Comparison of ENCODE assay signal across 16 cellular contexts in the genomic region with DNA sequence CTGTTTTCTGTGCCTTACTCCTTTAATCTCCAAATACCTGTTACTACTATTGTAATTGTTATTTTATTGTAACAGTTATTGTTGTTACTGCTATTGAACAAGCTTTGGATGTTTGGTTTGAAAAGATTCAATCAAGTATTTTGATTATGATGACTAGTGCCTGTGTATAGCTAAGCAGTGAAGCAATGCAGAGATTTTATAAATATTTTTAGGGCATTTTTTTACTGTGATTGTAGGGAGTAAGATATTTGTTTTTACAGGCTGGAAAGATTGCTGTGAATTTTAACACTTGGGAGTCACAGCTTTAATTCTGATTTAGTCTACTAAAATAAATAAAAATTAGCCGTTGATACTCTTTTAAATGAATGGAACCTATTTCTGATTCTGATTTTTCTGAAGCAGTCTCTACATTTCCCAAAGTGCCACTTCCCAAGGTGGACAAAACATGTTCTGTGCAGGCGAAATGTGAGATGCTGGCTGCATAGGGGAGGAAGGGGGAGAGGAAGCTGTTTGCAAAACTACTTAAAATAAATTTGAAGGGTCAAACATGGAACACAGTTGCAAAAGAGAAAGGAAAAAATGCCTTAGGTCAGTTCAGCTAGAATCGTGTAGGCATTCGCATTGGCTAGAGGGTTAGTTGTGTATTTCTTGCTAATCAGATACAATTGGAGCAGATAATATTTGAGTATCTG. TPM values are rescaled to one million over a fixed set of nuclear protein-coding genes. Genes with fewer than 3 reads are reported as not detected.
DNase-seq lines count a peak whose midpoint lies in the region; ATAC-seq and TF ChIP-seq lines count a peak whose summit lies in the region.
"Had no signal": no experiment of that assay in that cellular context is flagged by ENCODE, and none has a peak within 500 bp of the region (broad histone marks: within the 10 kb centered on the region; RNA-seq: fewer than 3 reads in every experiment).

No MANE protein-coding gene starts in this region.

- H3K27ac ChIP-seq in hepatocyte (no peak overlapping the region), trophoblast cell (ENCODE audit: low read depth, low read length) (no peak overlapping the region)
- H3K27ac ChIP-seq: pancreas, tibial artery had no signal

- no peak overlapping the region for H2BK12ac ChIP-seq in trophoblast cell (ENCODE audit: low read length)

- WGBS in hepatocyte (ENCODE audit: low lambda C conversion rate, missing lambda C conversion rate), result 48% methylated on average over 4 of the region's 4 CpGs
- WGBS in trophoblast cell (ENCODE audit: extremely low coverage, insufficient coverage, insufficient read length), result no CpG with 5 or more reads among the region's 4 CpGs

- H2AFZ ChIP-seq in hepatocyte (no peak overlapping the region), trophoblast cell (ENCODE audit: insufficient read depth, low read length, poor library complexity) (no peak overlapping the region)

- no peak overlapping the region for H3K4me3 ChIP-seq in hepatocyte
- no peak overlapping the region for H3K4me3 ChIP-seq in trophoblast cell (ENCODE audit: low read depth, low read length)
- no peak overlapping the region for H3K4me3 ChIP-seq in mucosa of descending colon
- H3K4me3 ChIP-seq: pancreas had no signal

- H4K20me1 ChIP-seq in hepatocyte (ENCODE audit: insufficient read depth, poor library complexity, severe bottlenecking), result no peaks in the 10 kb centered on the region

- H3K23ac ChIP-seq in trophoblast cell (ENCODE audit: low read length), result no peak overlapping the region

- H4K12ac ChIP-seq in trophoblast cell (ENCODE audit: low read depth, low read length), result no peak overlapping the region

- H3K4ac ChIP-seq in trophoblast cell (ENCODE audit: low read depth, low read length), result no peak overlapping the region

- H3K4me1 ChIP-seq in hepatocyte (ENCODE audit: insufficient read depth) (peaks cover 15% of the 10 kb centered on the region), trophoblast cell (ENCODE audit: control insufficient read depth in 1 of 2, insufficient read depth in 2 of 2, low read length in 2 of 2) (peaks cover 0 to 2% of the 10 kb centered on the region in 2 experiments), mucosa of descending colon (ENCODE audit: low read depth) (no peaks in the 10 kb centered on the region)
- H3K4me1 ChIP-seq: pancreas had no signal

- H3K27me3 ChIP-seq in hepatocyte, result no peaks in the 10 kb centered on the region
- H3K27me3 ChIP-seq in trophoblast cell (ENCODE audit: insufficient read depth, low read length), result no peaks in the 10 kb centered on the region
- H3K27me3 ChIP-seq: pancreas, tibial artery had no signal

- intact Hi-C loops in mucosa of descending colon (cut with DNase I, micrococcal nuclease), result no loop called here

- no peak for TF ChIP-seq CTCF in hepatocyte (IDR thresholded peaks at IDR 0.05; ENCODE audit: poor library complexity)
- no peak for TF ChIP-seq CTCF in mucosa of descending colon (IDR thresholded peaks at IDR 0.05)

- no peak overlapping the region for H2BK120ac ChIP-seq in trophoblast cell (ENCODE audit: insufficient read depth, low read length, poor library complexity)

- ATAC-seq in SK-N-SH treated with all-trans-retinoic acid at 6 μM for 48 hours, result peak; percentile 68
- ATAC-seq in GM19467 (IDR thresholded peaks at IDR 0.05; ENCODE audit: unreplicated experiment), result no peak
- ATAC-seq in mucosa of descending colon, result no peak
- ATAC-seq: pancreas had no signal

- H3K9ac ChIP-seq in trophoblast cell (ENCODE audit: low read length), result no peak overlapping the region

- H3K14ac ChIP-seq in trophoblast cell (ENCODE audit: low read length), result no peak overlapping the region

- H3K18ac ChIP-seq in trophoblast cell (ENCODE audit: low read length), result no peak overlapping the region

- H4K8ac ChIP-seq in trophoblast cell (ENCODE audit: low read depth, low read length), result no peak overlapping the region

- H3K4me2 ChIP-seq in hepatocyte (peak overlapping the region; percentile 36), trophoblast cell (ENCODE audit: low read length) (no peak overlapping the region)

- H3K36me3 ChIP-seq in hepatocyte (replicated peaks; ENCODE audit: insufficient read depth, low read depth) (no peaks in the 10 kb centered on the region), trophoblast cell (ENCODE audit: control insufficient read depth in 1 of 2, insufficient read depth in 2 of 2, low read length in 2 of 2) (no peaks in the 10 kb centered on the region), mucosa of descending colon (ENCODE audit: low read depth) (no peaks in the 10 kb centered on the region)
- H3K36me3 ChIP-seq: pancreas, tibial artery had no signal

- H3K79me1 ChIP-seq in trophoblast cell (ENCODE audit: low read length), result no peaks in the 10 kb centered on the region

- H2BK5ac ChIP-seq in trophoblast cell (ENCODE audit: low read depth, low read length, poor library complexity), result no peak overlapping the region

- H3K9me2 ChIP-seq in hepatocyte (replicated peaks; ENCODE audit: insufficient read depth), result no peaks in the 10 kb centered on the region

- no peak overlapping the region for H2AK5ac ChIP-seq in trophoblast cell (ENCODE audit: low read length)

- H3K79me2 ChIP-seq in hepatocyte, result peaks cover 6% of the 10 kb centered on the region
- no peaks in the 10 kb centered on the region for H3K79me2 ChIP-seq in trophoblast cell (ENCODE audit: control insufficient read depth, insufficient read depth, low read length, poor library complexity)

- H4K91ac ChIP-seq in trophoblast cell (ENCODE audit: low read depth, low read length), result no peak overlapping the region

- peak; percentile 16 for DNase-seq in DMS79 treated with DMSO at 0.1 percent for 48 hours (lab: John Stamatoyannopoulos, UW)
- no peak for DNase-seq in DMS79 (lab: John Stamatoyannopoulos, UW)
- no peak for DNase-seq in hepatocyte (ENCODE audit: low spot score)
- DNase-seq in trophoblast cell, result peak; percentile 71 to 87
- DNase-seq in NCI-H1694 (lab: John Stamatoyannopoulos, UW), result no peak
- DNase-seq in mucosa of descending colon, result no peak
- DNase-seq: 8988T; activated CD4-positive, alpha-beta T cell treated with anti-CD3 and anti-CD28 coated beads, Interleukin-2, amount 10 ng/mL, durations not matched to agents 24 days and 14 days; aorta; head of caudate nucleus; NCI-H2081 treated with DMSO at 0.1 percent for 48 hours; pancreas; stimulated activated CD4-positive, alpha-beta T cell treated with anti-CD3 and anti-CD28 coated beads, Interleukin-15, amount 100 ng/mL, for 24 hours; tibial artery had no signal

- H3K9me3 ChIP-seq in hepatocyte (ENCODE audit: low read depth), result no peaks in the 10 kb centered on the region
- H3K9me3 ChIP-seq in trophoblast cell (ENCODE audit: insufficient read depth, low read depth, low read length), result no peaks in the 10 kb centered on the region
- no peaks in the 10 kb centered on the region for H3K9me3 ChIP-seq in mucosa of descending colon
- H3K9me3 ChIP-seq: pancreas, tibial artery had no signal

TF ChIP-seq in SK-N-SH treated with all-trans-retinoic acid at 6 μM for 48 hours, 23 proteins besides CTCF, POLR2A, EP300 and RAD21 (continues in another document):
- TF ChIP-seq, protein P1, sequence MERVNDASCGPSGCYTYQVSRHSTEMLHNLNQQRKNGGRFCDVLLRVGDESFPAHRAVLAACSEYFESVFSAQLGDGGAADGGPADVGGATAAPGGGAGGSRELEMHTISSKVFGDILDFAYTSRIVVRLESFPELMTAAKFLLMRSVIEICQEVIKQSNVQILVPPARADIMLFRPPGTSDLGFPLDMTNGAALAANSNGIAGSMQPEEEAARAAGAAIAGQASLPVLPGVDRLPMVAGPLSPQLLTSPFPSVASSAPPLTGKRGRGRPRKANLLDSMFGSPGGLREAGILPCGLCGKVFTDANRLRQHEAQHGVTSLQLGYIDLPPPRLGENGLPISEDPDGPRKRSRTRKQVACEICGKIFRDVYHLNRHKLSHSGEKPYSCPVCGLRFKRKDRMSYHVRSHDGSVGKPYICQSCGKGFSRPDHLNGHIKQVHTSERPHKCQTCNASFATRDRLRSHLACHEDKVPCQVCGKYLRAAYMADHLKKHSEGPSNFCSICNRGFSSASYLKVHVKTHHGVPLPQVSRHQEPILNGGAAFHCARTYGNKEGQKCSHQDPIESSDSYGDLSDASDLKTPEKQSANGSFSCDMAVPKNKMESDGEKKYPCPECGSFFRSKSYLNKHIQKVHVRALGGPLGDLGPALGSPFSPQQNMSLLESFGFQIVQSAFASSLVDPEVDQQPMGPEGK (CRISPR knock-in tag; IDR thresholded peaks at IDR 0.05; ENCODE audit: borderline replicate concordance), result no peak
- no peak for TF ChIP-seq CSDC2 (CRISPR knock-in tag; IDR thresholded peaks at IDR 0.05)
- TF ChIP-seq SNAI2 (CRISPR knock-in tag; IDR thresholded peaks at IDR 0.05), result no peak
- TF ChIP-seq, protein P2, sequence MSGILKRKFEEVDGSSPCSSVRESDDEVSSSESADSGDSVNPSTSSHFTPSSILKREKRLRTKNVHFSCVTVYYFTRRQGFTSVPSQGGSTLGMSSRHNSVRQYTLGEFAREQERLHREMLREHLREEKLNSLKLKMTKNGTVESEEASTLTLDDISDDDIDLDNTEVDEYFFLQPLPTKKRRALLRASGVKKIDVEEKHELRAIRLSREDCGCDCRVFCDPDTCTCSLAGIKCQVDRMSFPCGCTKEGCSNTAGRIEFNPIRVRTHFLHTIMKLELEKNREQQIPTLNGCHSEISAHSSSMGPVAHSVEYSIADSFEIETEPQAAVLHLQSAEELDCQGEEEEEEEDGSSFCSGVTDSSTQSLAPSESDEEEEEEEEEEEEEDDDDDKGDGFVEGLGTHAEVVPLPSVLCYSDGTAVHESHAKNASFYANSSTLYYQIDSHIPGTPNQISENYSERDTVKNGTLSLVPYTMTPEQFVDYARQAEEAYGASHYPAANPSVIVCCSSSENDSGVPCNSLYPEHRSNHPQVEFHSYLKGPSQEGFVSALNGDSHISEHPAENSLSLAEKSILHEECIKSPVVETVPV (CRISPR knock-in tag; IDR thresholded peaks at IDR 0.05), result no peak

RNA-seq across cellular contexts. Expression of a gene that starts 25.6 kb away (rescaled TPM):
- 9.2 and 9.8 TPM in 2 replicates for total RNA-seq in hepatocyte
- 16.4 and 17.5 TPM in 2 replicates for polyA plus RNA-seq in hepatocyte
- polyA plus RNA-seq in trophoblast cell (2013), result 6.7 and 7.2 TPM in 2 replicates
- total RNA-seq in mucosa of descending colon, result 10 to 100 TPM in 2 of 3 donors, 1 to 10 TPM in 1; 9.7 to 10.9 (median 10.8) TPM

RNA-seq across cellular contexts. Expression of a gene that starts 55.3 kb away (rescaled TPM):
- total RNA-seq in hepatocyte (29.7 and 29.9 TPM in 2 replicates), mucosa of descending colon (10 to 100 TPM; 12.1 to 19.0 (median 15.6) TPM)
- polyA plus RNA-seq in hepatocyte, result 33.5 and 37.2 TPM in 2 replicates
- polyA plus RNA-seq in trophoblast cell (2013), result 22.0 and 22.5 TPM in 2 replicates

Comparison
In these comparisons a context has a peak if more than half of its experiments do, and no peak if none do; other contexts are left out.
1. DNase-seq: peak in DMS79 treated with DMSO at 0.1 percent for 48 hours (single experiment) and trophoblast cell (2 of 2); none in DMS79 (single experiment), hepatocyte (single experiment), NCI-H1694 (single experiment) and mucosa of descending colon (0 of 3).